In the genomic region with DNA sequence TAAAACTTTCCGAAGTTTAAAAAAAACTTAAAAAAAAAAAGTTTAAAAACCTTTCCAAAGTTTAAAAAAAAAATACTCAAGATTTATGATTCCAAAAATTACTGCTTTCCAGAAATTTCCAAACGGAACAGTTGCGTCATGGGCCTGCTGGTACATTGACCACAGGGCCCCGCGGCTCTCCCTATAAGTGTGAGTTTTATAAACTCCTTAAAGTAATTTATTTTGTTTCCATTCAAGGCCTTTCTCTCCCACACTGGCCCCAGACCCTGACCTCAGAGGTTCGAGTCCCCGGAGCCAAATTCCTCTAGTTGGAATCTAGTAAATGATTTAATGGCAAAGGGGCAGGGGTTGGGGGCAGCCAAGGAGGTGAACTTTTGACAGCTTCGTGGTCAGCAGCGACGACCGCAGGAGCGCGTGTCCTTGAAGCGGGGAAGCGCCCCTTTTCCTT, we compare ENCODE assay signal across 1 cellular context.
TF ChIP-seq lines count a peak whose summit lies in the region.

No MANE protein-coding gene starts in this region.

TF ChIP-seq in HepG2, 621 proteins besides CTCF, POLR2A, EP300 and RAD21 (continued from another document):
- TF ChIP-seq, protein P1, sequence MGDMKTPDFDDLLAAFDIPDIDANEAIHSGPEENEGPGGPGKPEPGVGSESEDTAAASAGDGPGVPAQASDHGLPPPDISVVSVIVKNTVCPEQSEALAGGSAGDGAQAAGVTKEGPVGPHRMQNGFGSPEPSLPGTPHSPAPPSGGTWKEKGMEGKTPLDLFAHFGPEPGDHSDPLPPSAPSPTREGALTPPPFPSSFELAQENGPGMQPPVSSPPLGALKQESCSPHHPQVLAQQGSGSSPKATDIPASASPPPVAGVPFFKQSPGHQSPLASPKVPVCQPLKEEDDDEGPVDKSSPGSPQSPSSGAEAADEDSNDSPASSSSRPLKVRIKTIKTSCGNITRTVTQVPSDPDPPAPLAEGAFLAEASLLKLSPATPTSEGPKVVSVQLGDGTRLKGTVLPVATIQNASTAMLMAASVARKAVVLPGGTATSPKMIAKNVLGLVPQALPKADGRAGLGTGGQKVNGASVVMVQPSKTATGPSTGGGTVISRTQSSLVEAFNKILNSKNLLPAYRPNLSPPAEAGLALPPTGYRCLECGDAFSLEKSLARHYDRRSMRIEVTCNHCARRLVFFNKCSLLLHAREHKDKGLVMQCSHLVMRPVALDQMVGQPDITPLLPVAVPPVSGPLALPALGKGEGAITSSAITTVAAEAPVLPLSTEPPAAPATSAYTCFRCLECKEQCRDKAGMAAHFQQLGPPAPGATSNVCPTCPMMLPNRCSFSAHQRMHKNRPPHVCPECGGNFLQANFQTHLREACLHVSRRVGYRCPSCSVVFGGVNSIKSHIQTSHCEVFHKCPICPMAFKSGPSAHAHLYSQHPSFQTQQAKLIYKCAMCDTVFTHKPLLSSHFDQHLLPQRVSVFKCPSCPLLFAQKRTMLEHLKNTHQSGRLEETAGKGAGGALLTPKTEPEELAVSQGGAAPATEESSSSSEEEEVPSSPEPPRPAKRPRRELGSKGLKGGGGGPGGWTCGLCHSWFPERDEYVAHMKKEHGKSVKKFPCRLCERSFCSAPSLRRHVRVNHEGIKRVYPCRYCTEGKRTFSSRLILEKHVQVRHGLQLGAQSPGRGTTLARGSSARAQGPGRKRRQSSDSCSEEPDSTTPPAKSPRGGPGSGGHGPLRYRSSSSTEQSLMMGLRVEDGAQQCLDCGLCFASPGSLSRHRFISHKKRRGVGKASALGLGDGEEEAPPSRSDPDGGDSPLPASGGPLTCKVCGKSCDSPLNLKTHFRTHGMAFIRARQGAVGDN (CRISPR knock-in tag; IDR thresholded peaks at IDR 0.05) = peak; percentile 69; the same call in 1 of the 2 replicates
